16 cellular contexts compared by ENCODE assay signal in genomic region chr9:70195456-70195855, GRCh38.
"Had no signal": no experiment of that assay in that cellular context is flagged by ENCODE, and none has a peak within 500 bp of the region (broad histone marks: within the 10 kb centered on the region; RNA-seq: fewer than 3 reads in every experiment).

No MANE protein-coding gene starts in this region.

- ATAC-seq: gastrocnemius medialis, heart right ventricle, psoas muscle, sciatic nerve, T-helper 17 cell had no signal

- DNase-seq: activated CD4-positive, CD25-positive, alpha-beta regulatory T cell; activated effector memory CD4-positive, alpha-beta T cell treated with Interleukin-2 at 50 U/mL for 16 hours; activated T-cell treated with anti-CD3 and anti-CD28 coated beads, Interleukin-2, amount 50 U/mL, for 1 hour; amygdala; dermis blood vessel endothelial cell; gastrocnemius medialis; heart right ventricle; left ventricle myocardium inferior; mesenchymal stem cell; occipital lobe; psoas muscle; stimulated activated CD4-positive, alpha-beta T cell treated with anti-CD3 and anti-CD28 coated beads, Interleukin-2, amount 100 ng/mL, for 24 hours; stimulated activated naive CD4-positive, alpha-beta T cell; T-helper 17 cell; upper lobe of left lung had no signal
